1 cellular context compared by ENCODE assay signal in the genomic region with DNA sequence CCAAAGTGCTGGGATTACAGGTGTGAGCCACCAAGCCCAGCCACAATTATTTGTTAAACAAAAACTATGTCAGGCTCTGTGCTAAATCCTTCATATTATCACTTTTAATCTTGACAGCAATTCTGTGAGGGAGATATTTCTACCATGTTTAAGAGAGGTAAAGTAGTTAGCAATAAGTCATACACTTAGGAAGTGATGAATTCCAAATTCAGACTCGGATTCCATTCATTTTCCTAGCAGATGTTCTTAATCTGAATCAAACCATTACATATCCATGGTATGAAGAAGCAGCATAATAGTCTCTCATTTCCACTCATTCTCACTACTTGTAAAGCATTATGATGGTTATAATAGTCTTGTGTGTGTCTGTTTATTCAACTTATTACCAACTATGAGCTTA.
TF ChIP-seq lines count a peak whose summit lies in the region.

No MANE protein-coding gene starts in this region.

TF ChIP-seq in SK-N-SH treated with all-trans-retinoic acid at 6 μM for 48 hours, 23 proteins besides CTCF, POLR2A, EP300 and RAD21 (continued from another document):
- TF ChIP-seq TCF4 (CRISPR knock-in tag; IDR thresholded peaks at IDR 0.05; ENCODE audit: borderline replicate concordance) (no peak), ZFP30 (CRISPR knock-in tag; IDR thresholded peaks at IDR 0.05) (no peak), ZFP3 (CRISPR knock-in tag; IDR thresholded peaks at IDR 0.05) (no peak)
